In genomic region chr7:77331938-77332695, GRCh38 we compare ENCODE assay signal across 8 cellular contexts.
DNase-seq lines count a peak whose midpoint lies in the region; ATAC-seq and TF ChIP-seq lines count a peak whose summit lies in the region.

No MANE protein-coding gene starts in this region.

- no peak overlapping the region for H2AFZ ChIP-seq in neural progenitor cell (replicated peaks)

- H3K9ac ChIP-seq in neural progenitor cell = no peak overlapping the region

- H3K36me3 Mint-ChIP-seq in activated CD4-positive, alpha-beta memory T cell treated with anti-CD3 and anti-CD28 coated beads, Interleukin-2, amount 10 ng/mL, durations not matched to agents 7 days and 5 days (ENCODE audit: low read depth) = no peaks in the 10 kb centered on the region
- no peaks in the 10 kb centered on the region for H3K36me3 Mint-ChIP-seq in neural progenitor cell

- H3K27me3 Mint-ChIP-seq in activated CD4-positive, alpha-beta memory T cell treated with anti-CD3 and anti-CD28 coated beads, Interleukin-2, amount 10 ng/mL, durations not matched to agents 7 days and 5 days = no peaks in the 10 kb centered on the region
- H3K27me3 Mint-ChIP-seq in neural progenitor cell (ENCODE audit: insufficient read depth, low read depth) = peaks cover 2% of the 10 kb centered on the region

- H3K4me1 ChIP-seq in neural progenitor cell (no peaks in the 10 kb centered on the region), vagina (peaks cover 43% of the 10 kb centered on the region)

- H3K4me3 ChIP-seq in fibroblast of mammary gland (ENCODE audit: control insufficient read depth, low read depth, low read length) = no peak overlapping the region
- no peak overlapping the region for H3K4me3 ChIP-seq in neural progenitor cell
- H3K4me3 ChIP-seq in vagina = no peak overlapping the region

- H3F3A ChIP-seq in neural progenitor cell (ENCODE audit: low read depth) = no peaks in the 10 kb centered on the region

- H3K27ac ChIP-seq in neural progenitor cell (no peak overlapping the region), vagina (no peak overlapping the region)

- no peak overlapping the region for H3K4me2 ChIP-seq in neural progenitor cell

- ATAC-seq in GM21423 (IDR thresholded peaks at IDR 0.05; ENCODE audit: unreplicated experiment) = peak; percentile 66

- no peak overlapping the region for H3K4me3 Mint-ChIP-seq in activated CD4-positive, alpha-beta memory T cell treated with anti-CD3 and anti-CD28 coated beads, Interleukin-2, amount 10 ng/mL, durations not matched to agents 7 days and 5 days
- no peak overlapping the region for H3K4me3 Mint-ChIP-seq in neural progenitor cell

- H3K27me3 ChIP-seq in neural progenitor cell = no peaks in the 10 kb centered on the region
- H3K27me3 ChIP-seq in vagina = no peaks in the 10 kb centered on the region

- no peaks in the 10 kb centered on the region for H3K9me3 Mint-ChIP-seq in activated CD4-positive, alpha-beta memory T cell treated with anti-CD3 and anti-CD28 coated beads, Interleukin-2, amount 10 ng/mL, durations not matched to agents 7 days and 5 days
- H3K9me3 Mint-ChIP-seq in neural progenitor cell = no peaks in the 10 kb centered on the region

- intact Hi-C loops in vagina (cut with DNase I) = loop anchor here (10.0 kb wide), 1 partner anchor 77 kb away; no protein-coding TSS in a partner anchor

- H3K27ac Mint-ChIP-seq in activated CD4-positive, alpha-beta memory T cell treated with anti-CD3 and anti-CD28 coated beads, Interleukin-2, amount 10 ng/mL, durations not matched to agents 7 days and 5 days = peak overlapping the region; percentile 27
- H3K27ac Mint-ChIP-seq in neural progenitor cell = no peak overlapping the region

- no peaks in the 10 kb centered on the region for H3K9me3 ChIP-seq in neural progenitor cell (ENCODE audit: low read depth)
- no peaks in the 10 kb centered on the region for H3K9me3 ChIP-seq in vagina

- H3K79me2 ChIP-seq in neural progenitor cell (ENCODE audit: low read depth) = no peaks in the 10 kb centered on the region

- peaks cover 48% of the 10 kb centered on the region for H3K4me1 Mint-ChIP-seq in activated CD4-positive, alpha-beta memory T cell treated with anti-CD3 and anti-CD28 coated beads, Interleukin-2, amount 10 ng/mL, durations not matched to agents 7 days and 5 days
- peaks cover 6% of the 10 kb centered on the region for H3K4me1 Mint-ChIP-seq in neural progenitor cell

- TF ChIP-seq POLR2A in vagina (IDR thresholded peaks at IDR 0.05) = no peak

- POLR2A ChIA-PET in activated CD4-positive, alpha-beta memory T cell treated with anti-CD3 and anti-CD28 coated beads, Interleukin-2, amount 10 ng/mL, durations not matched to agents 7 days and 5 days (lab: Charles Lee) = interaction anchor here (0.6 to 0.9 kb wide), 2 partner anchors 21 to 85 kb away, joined by 3 read pairs; no protein-coding TSS in a partner anchor

- peak; percentile 68 for TF ChIP-seq CTCF in fibroblast of mammary gland (conservative IDR thresholded peaks at IDR 0.05; ENCODE audit: control insufficient read depth, insufficient read depth, low read depth, low read length)
- TF ChIP-seq CTCF in neural progenitor cell (IDR thresholded peaks at IDR 0.05) = peak; percentile 71
- peak; percentile 54 to 78 (median 67) for TF ChIP-seq CTCF in vagina (IDR thresholded peaks at IDR 0.05)

- no peaks in the 10 kb centered on the region for H4K20me1 ChIP-seq in neural progenitor cell (ENCODE audit: low read depth)

- no peaks in the 10 kb centered on the region for H3K36me3 ChIP-seq in neural progenitor cell
- no peaks in the 10 kb centered on the region for H3K36me3 ChIP-seq in vagina

- DNase-seq in EL (peak; percentile 88), HK-2 (ENCODE audit: unreplicated experiment) (peak; percentile 69), NCI-H748 treated with DMSO at 0.1 percent for 48 hours (lab: John Stamatoyannopoulos, UW) (peak; percentile 74), fibroblast of mammary gland (ENCODE audit: low read depth) (peak; percentile 95), neural progenitor cell (ENCODE audit: low spot score) (peak; percentile 84), vagina (ENCODE audit: extremely low spot score in 2 of 2) (no peak)
- DNase-seq in activated CD4-positive, alpha-beta memory T cell treated with anti-CD3 and anti-CD28 coated beads, Interleukin-2, amount 10 ng/mL, durations not matched to agents 7 days and 5 days = peak; percentile 58

- CTCF ChIA-PET in activated CD4-positive, alpha-beta memory T cell treated with anti-CD3 and anti-CD28 coated beads, Interleukin-2, amount 10 ng/mL, durations not matched to agents 7 days and 5 days (lab: Charles Lee) = interaction anchor here (0.6 to 3.7 kb wide), 29 partner anchors 9 to 453 kb away, joined by 3 to 57 read pairs (median 4); partner anchors contain the start of genes CCDC146 and FGL2

Comparison
In these comparisons a context has a peak if more than half of its experiments do, and no peak if none do; other contexts are left out.
1. DNase-seq: peak in EL (single experiment), HK-2 (single experiment), NCI-H748 treated with DMSO at 0.1 percent for 48 hours (single experiment), activated CD4-positive, alpha-beta memory T cell treated with anti-CD3 and anti-CD28 coated beads, Interleukin-2, amount 10 ng/mL, durations not matched to agents 7 days and 5 days (single experiment), fibroblast of mammary gland (single experiment) and neural progenitor cell (single experiment); none in vagina (0 of 2).
2. Peak in every context shown above with its lines, with median percentiles within 50 percentile points of each other: CTCF ChIP-seq.